24 cellular contexts compared by ENCODE assay signal in genomic region chr1:99957818-99958217, GRCh38.
"Had no signal": no experiment of that assay in that cellular context is flagged by ENCODE, and none has a peak within 500 bp of the region (broad histone marks: within the 10 kb centered on the region; RNA-seq: fewer than 3 reads in every experiment).

No MANE protein-coding gene starts in this region.

- H3K4me3 ChIP-seq: cardiac muscle cell had no signal

- H3K9me3 Mint-ChIP-seq: activated CD4-positive, alpha-beta memory T cell treated with anti-CD3 and anti-CD28 coated beads, Interleukin-2, amount 10 ng/mL, durations not matched to agents 7 days and 5 days; activated CD4-positive, alpha-beta T cell treated with anti-CD3 and anti-CD28 coated beads, Interleukin-2, amount 10 ng/mL, durations not matched to agents 7 days and 5 days; activated naive CD4-positive, alpha-beta T cell treated with anti-CD3 and anti-CD28 coated beads, Interleukin-2, amount 10 ng/mL, durations not matched to agents 7 days and 5 days; activated naive CD8-positive, alpha-beta T cell treated with anti-CD3 and anti-CD28 coated beads for 36 hours; activated T-helper 17 cell treated with anti-CD3 and anti-CD28 coated beads, Interleukin-2, amount 50 U/mL, for 72 hours had no signal

- H3K9ac ChIP-seq: KMS-11 had no signal

- H3K4me3 Mint-ChIP-seq: activated CD4-positive, alpha-beta memory T cell treated with anti-CD3 and anti-CD28 coated beads, Interleukin-2, amount 10 ng/mL, durations not matched to agents 7 days and 5 days; activated CD4-positive, alpha-beta T cell treated with anti-CD3 and anti-CD28 coated beads, Interleukin-2, amount 10 ng/mL, durations not matched to agents 7 days and 5 days; activated naive CD4-positive, alpha-beta T cell treated with anti-CD3 and anti-CD28 coated beads, Interleukin-2, amount 10 ng/mL, durations not matched to agents 7 days and 5 days; activated naive CD8-positive, alpha-beta T cell treated with anti-CD3 and anti-CD28 coated beads for 36 hours; activated T-helper 17 cell treated with anti-CD3 and anti-CD28 coated beads, Interleukin-2, amount 50 U/mL, for 72 hours had no signal

- H3K4me1 Mint-ChIP-seq: activated CD4-positive, alpha-beta memory T cell treated with anti-CD3 and anti-CD28 coated beads, Interleukin-2, amount 10 ng/mL, durations not matched to agents 7 days and 5 days; activated CD4-positive, alpha-beta T cell treated with anti-CD3 and anti-CD28 coated beads, Interleukin-2, amount 10 ng/mL, durations not matched to agents 7 days and 5 days; activated naive CD4-positive, alpha-beta T cell treated with anti-CD3 and anti-CD28 coated beads, Interleukin-2, amount 10 ng/mL, durations not matched to agents 7 days and 5 days; activated naive CD8-positive, alpha-beta T cell treated with anti-CD3 and anti-CD28 coated beads for 36 hours; activated T-helper 17 cell treated with anti-CD3 and anti-CD28 coated beads, Interleukin-2, amount 50 U/mL, for 72 hours had no signal

- ATAC-seq: activated T-helper 17 cell treated with anti-CD3 and anti-CD28 coated beads, Interleukin-2, amount 50 U/mL, for 72 hours had no signal

- DNase-seq: activated CD4-positive, alpha-beta memory T cell treated with anti-CD3 and anti-CD28 coated beads, Interleukin-2, amount 10 ng/mL, durations not matched to agents 7 days and 5 days; activated CD4-positive, alpha-beta T cell treated with anti-CD3 and anti-CD28 coated beads, Interleukin-2, amount 10 ng/mL, durations not matched to agents 7 days and 5 days; activated CD4-positive, CD25-positive, alpha-beta regulatory T cell; activated gamma-delta T cell treated with Interleukin-2 at 50 U/mL for 16 hours; activated naive CD4-positive, alpha-beta T cell treated with anti-CD3 and anti-CD28 coated beads, Interleukin-2, amount 10 ng/mL, durations not matched to agents 7 days and 5 days; activated naive CD8-positive, alpha-beta T cell treated with anti-CD3 and anti-CD28 coated beads for 36 hours; activated T-cell treated with anti-CD3 and anti-CD28 coated beads for 4 hours; activated T-cell treated with anti-CD3 and anti-CD28 coated beads, Interleukin-2, amount 50 U/mL, for 48 hours; brain microvascular endothelial cell; MV-4-11; NCI-H1092 treated with DMSO at 0.1 percent for 48 hours; NCI-H1417 treated with DMSO at 0.1 percent for 48 hours; NCI-H1694; NCI-H2029 treated with DMSO at 0.1 percent for 48 hours; NCI-H345; NCI-H510A; NCI-H526 treated with DMSO at 0.1 percent for 48 hours; NK-92 treated with Interleukin-12 subunit alpha and Interleukin-12 subunit beta, amount 100 ng/mL, for 24 hours; SHP77 treated with DMSO at 0.1 percent for 48 hours; T-helper 2 cell; T1000 had no signal

- H3K27me3 ChIP-seq: brain microvascular endothelial cell, cardiac muscle cell had no signal

- H3K27me3 Mint-ChIP-seq: activated CD4-positive, alpha-beta T cell treated with anti-CD3 and anti-CD28 coated beads, Interleukin-2, amount 10 ng/mL, durations not matched to agents 7 days and 5 days; activated naive CD4-positive, alpha-beta T cell treated with anti-CD3 and anti-CD28 coated beads, Interleukin-2, amount 10 ng/mL, durations not matched to agents 7 days and 5 days; activated naive CD8-positive, alpha-beta T cell treated with anti-CD3 and anti-CD28 coated beads for 36 hours; activated T-helper 17 cell treated with anti-CD3 and anti-CD28 coated beads, Interleukin-2, amount 50 U/mL, for 72 hours had no signal

- H3K4me2 ChIP-seq: KMS-11 had no signal

- H3K36me3 Mint-ChIP-seq: activated naive CD4-positive, alpha-beta T cell treated with anti-CD3 and anti-CD28 coated beads, Interleukin-2, amount 10 ng/mL, durations not matched to agents 7 days and 5 days; activated naive CD8-positive, alpha-beta T cell treated with anti-CD3 and anti-CD28 coated beads for 36 hours had no signal

- H3K36me3 ChIP-seq: brain microvascular endothelial cell, cardiac muscle cell had no signal

- H3K27ac ChIP-seq: brain microvascular endothelial cell, cardiac muscle cell, KMS-11 had no signal

- H3K27ac Mint-ChIP-seq: activated CD4-positive, alpha-beta memory T cell treated with anti-CD3 and anti-CD28 coated beads, Interleukin-2, amount 10 ng/mL, durations not matched to agents 7 days and 5 days; activated CD4-positive, alpha-beta T cell treated with anti-CD3 and anti-CD28 coated beads, Interleukin-2, amount 10 ng/mL, durations not matched to agents 7 days and 5 days; activated naive CD4-positive, alpha-beta T cell treated with anti-CD3 and anti-CD28 coated beads, Interleukin-2, amount 10 ng/mL, durations not matched to agents 7 days and 5 days; activated naive CD8-positive, alpha-beta T cell treated with anti-CD3 and anti-CD28 coated beads for 36 hours; activated T-helper 17 cell treated with anti-CD3 and anti-CD28 coated beads, Interleukin-2, amount 50 U/mL, for 72 hours had no signal
